ENCODE assay signal across 18 cellular contexts in genomic region chr12:105921872-105922669, GRCh38.
DNase-seq lines count a peak whose midpoint lies in the region; ATAC-seq, FAIRE-seq and TF ChIP-seq lines count a peak whose summit lies in the region.
"Had no signal": no experiment of that assay in that cellular context is flagged by ENCODE, and none has a peak within 500 bp of the region (broad histone marks: within the 10 kb centered on the region; RNA-seq: fewer than 3 reads in every experiment).

No MANE protein-coding gene starts in this region.

- H3K27me3 Mint-ChIP-seq in MCF 10A (ENCODE audit: insufficient read depth, unreplicated experiment): no peaks in the 10 kb centered on the region
- no peaks in the 10 kb centered on the region for H3K27me3 Mint-ChIP-seq in activated naive CD8-positive, alpha-beta T cell treated with anti-CD3 and anti-CD28 coated beads, Interleukin-2, amount 50 U/mL, for 24 hours

- BruUV-seq in MCF 10A (replicated peaks; lab: Mats Ljungman, UMichigan): no TSS peak

- peak overlapping the region; percentile 73 for H3K27ac Mint-ChIP-seq in MCF 10A (ENCODE audit: low read depth, unreplicated experiment)
- no peak overlapping the region for H3K27ac Mint-ChIP-seq in activated naive CD8-positive, alpha-beta T cell treated with anti-CD3 and anti-CD28 coated beads, Interleukin-2, amount 50 U/mL, for 24 hours
- H3K27ac Mint-ChIP-seq: activated naive CD4-positive, alpha-beta T cell treated with anti-CD3 and anti-CD28 coated beads for 36 hours; natural killer cell treated with Interleukin-12 subunit alpha and Interleukin-12 subunit beta and Interleukin-15 and Interleukin-18, amount 100 ng/mL, for 72 hours; stimulated activated naive B cell treated with anti-CD40 and anti-IgM and Interleukin-4, amounts not matched to agents 10 μg/mL and 1 μg/mL and 100 μg/mL, for 72 hours had no signal

- CTCF ChIA-PET in MCF 10A (lab: Yijun Ruan, JAX): interaction anchor here (0.5 to 1.2 kb wide), 4 partner anchors 216 to 701 kb away, joined by 3 to 4 read pairs (median 3); no protein-coding TSS in a partner anchor

- TF ChIP-seq CTCF in MCF 10A (IDR thresholded peaks at IDR 0.05; ENCODE audit: unreplicated experiment) (no peak), breast epithelium (IDR thresholded peaks at IDR 0.05) (no peak), right atrium auricular region (IDR thresholded peaks at IDR 0.05) (no peak), uterus (IDR thresholded peaks at IDR 0.05) (no peak)

- no peaks in the 10 kb centered on the region for H3K36me3 ChIP-seq in breast epithelium
- no peaks in the 10 kb centered on the region for H3K36me3 ChIP-seq in right atrium auricular region
- no peaks in the 10 kb centered on the region for H3K36me3 ChIP-seq in uterus
- H3K36me3 ChIP-seq: cardiac muscle cell, right lobe of liver had no signal

- H3K4me3 ChIP-seq in breast epithelium (no peak overlapping the region), right atrium auricular region (no peak overlapping the region), uterus (no peak overlapping the region)
- H3K4me3 ChIP-seq: cardiac muscle cell, hepatocyte, right lobe of liver had no signal

- H3K36me3 Mint-ChIP-seq in MCF 10A (ENCODE audit: insufficient read depth, unreplicated experiment): no peaks in the 10 kb centered on the region
- H3K36me3 Mint-ChIP-seq in activated naive CD8-positive, alpha-beta T cell treated with anti-CD3 and anti-CD28 coated beads, Interleukin-2, amount 50 U/mL, for 24 hours (ENCODE audit: low read depth): no peaks in the 10 kb centered on the region
- H3K36me3 Mint-ChIP-seq: natural killer cell treated with Interleukin-12 subunit alpha and Interleukin-12 subunit beta and Interleukin-15 and Interleukin-18, amount 100 ng/mL, for 72 hours; stimulated activated naive B cell treated with anti-CD40 and anti-IgM and Interleukin-4, amounts not matched to agents 10 μg/mL and 1 μg/mL and 100 μg/mL, for 72 hours had no signal

- H3K27me3 ChIP-seq in breast epithelium (no peaks in the 10 kb centered on the region), right atrium auricular region (no peaks in the 10 kb centered on the region), uterus (no peaks in the 10 kb centered on the region)
- H3K27me3 ChIP-seq: cardiac muscle cell, hepatocyte, right lobe of liver had no signal

- POLR2A ChIA-PET in MCF 10A (lab: Yijun Ruan, JAX): no interaction called here

- peaks cover 27% of the 10 kb centered on the region for H3K4me1 Mint-ChIP-seq in MCF 10A (ENCODE audit: insufficient read depth, unreplicated experiment)
- no peaks in the 10 kb centered on the region for H3K4me1 Mint-ChIP-seq in activated naive CD8-positive, alpha-beta T cell treated with anti-CD3 and anti-CD28 coated beads, Interleukin-2, amount 50 U/mL, for 24 hours
- H3K4me1 Mint-ChIP-seq: stimulated activated naive B cell treated with anti-CD40 and anti-IgM and Interleukin-4, amounts not matched to agents 10 μg/mL and 1 μg/mL and 100 μg/mL, for 72 hours had no signal

- no peak for ATAC-seq in activated naive CD8-positive, alpha-beta T cell treated with anti-CD3 and anti-CD28 coated beads, Interleukin-2, amount 50 U/mL, for 24 hours
- ATAC-seq: natural killer cell treated with Interleukin-12 subunit alpha and Interleukin-12 subunit beta and Interleukin-15 and Interleukin-18, amount 100 ng/mL, for 72 hours; right lobe of liver; stimulated activated naive B cell treated with anti-CD40 and anti-IgM and Interleukin-4, amounts not matched to agents 10 μg/mL and 1 μg/mL and 100 μg/mL, for 72 hours had no signal

- H3K9me3 Mint-ChIP-seq in MCF 10A (ENCODE audit: unreplicated experiment): peaks cover 2% of the 10 kb centered on the region
- H3K9me3 Mint-ChIP-seq in activated naive CD8-positive, alpha-beta T cell treated with anti-CD3 and anti-CD28 coated beads, Interleukin-2, amount 50 U/mL, for 24 hours: peaks cover 4% of the 10 kb centered on the region
- H3K9me3 Mint-ChIP-seq: natural killer cell treated with Interleukin-12 subunit alpha and Interleukin-12 subunit beta and Interleukin-15 and Interleukin-18, amount 100 ng/mL, for 72 hours had no signal

- intact Hi-C loops in MCF 10A (cut with micrococcal nuclease) (no loop called here), breast epithelium (cut with DNase I; ENCODE audit: low total_unique reads) (no loop called here), uterus (cut with DNase I; ENCODE audit: low total_unique reads) (no loop called here)

- H3K27ac ChIP-seq in breast epithelium (peak overlapping the region in 1 of 2 donors; percentile 41), right atrium auricular region (peak overlapping the region; percentile 60 to 87), uterus (peak overlapping the region; percentile 34 to 53)
- H3K27ac ChIP-seq: cardiac muscle cell, hepatocyte, right lobe of liver had no signal

- H3K4me3 Mint-ChIP-seq in MCF 10A (ENCODE audit: unreplicated experiment): no peak overlapping the region
- no peak overlapping the region for H3K4me3 Mint-ChIP-seq in activated naive CD8-positive, alpha-beta T cell treated with anti-CD3 and anti-CD28 coated beads, Interleukin-2, amount 50 U/mL, for 24 hours
- H3K4me3 Mint-ChIP-seq: activated naive CD4-positive, alpha-beta T cell treated with anti-CD3 and anti-CD28 coated beads for 36 hours; natural killer cell treated with Interleukin-12 subunit alpha and Interleukin-12 subunit beta and Interleukin-15 and Interleukin-18, amount 100 ng/mL, for 72 hours; stimulated activated naive B cell treated with anti-CD40 and anti-IgM and Interleukin-4, amounts not matched to agents 10 μg/mL and 1 μg/mL and 100 μg/mL, for 72 hours had no signal

- H3K4me1 ChIP-seq in breast epithelium (no peaks in the 10 kb centered on the region), right atrium auricular region (peaks cover 0 to 19% of the 10 kb centered on the region in 2 donors), uterus (no peaks in the 10 kb centered on the region)
- H3K4me1 ChIP-seq: right lobe of liver had no signal

- TF ChIP-seq POLR2A in breast epithelium (IDR thresholded peaks at IDR 0.05): no peak
- no peak for TF ChIP-seq POLR2A in uterus (IDR thresholded peaks at IDR 0.05)

- peak; percentile 21 for DNase-seq in MCF 10A (ENCODE audit: unreplicated experiment)
- no peak for DNase-seq in breast epithelium (ENCODE audit: low spot score in 2 of 2)
- DNase-seq in cerebellar nuclear complex (lab: John Stamatoyannopoulos, UW): peak; percentile 67 to 78
- no peak for DNase-seq in right atrium auricular region (ENCODE audit: low spot score)
- DNase-seq in uterus: no peak
- no peak for DNase-seq in middle frontal gyrus (ENCODE audit: extremely low spot score, low spot score)
- no peak for DNase-seq in activated naive CD8-positive, alpha-beta T cell treated with anti-CD3 and anti-CD28 coated beads, Interleukin-2, amount 50 U/mL, for 24 hours
- no peak for DNase-seq in frontal cortex (ENCODE audit: low spot score in 2 of 2)
- DNase-seq: activated naive CD4-positive, alpha-beta T cell treated with anti-CD3 and anti-CD28 coated beads for 36 hours; COR-L47; NCI-H2081 treated with DMSO at 0.1 percent for 48 hours; right lobe of liver; stimulated activated naive B cell treated with anti-CD40 and anti-IgM and Interleukin-4, amounts not matched to agents 10 μg/mL and 1 μg/mL and 100 μg/mL, for 72 hours had no signal

- FAIRE-seq in frontal cortex (lab: Jason Lieb, UNC): no peak
- FAIRE-seq: GM18507, GM19239 had no signal

- no peaks in the 10 kb centered on the region for H3K9me3 ChIP-seq in breast epithelium
- no peaks in the 10 kb centered on the region for H3K9me3 ChIP-seq in right atrium auricular region
- no peaks in the 10 kb centered on the region for H3K9me3 ChIP-seq in uterus
- H3K9me3 ChIP-seq: right lobe of liver had no signal

Comparison
In these comparisons a context has a peak if more than half of its experiments do, and no peak if none do; other contexts are left out.
1. DNase-seq: peak in MCF 10A (single experiment) and cerebellar nuclear complex (2 of 2); none in breast epithelium (0 of 2), right atrium auricular region (single experiment), uterus (0 of 2), middle frontal gyrus (single experiment), activated naive CD8-positive, alpha-beta T cell treated with anti-CD3 and anti-CD28 coated beads, Interleukin-2, amount 50 U/mL, for 24 hours (single experiment) and frontal cortex (0 of 2).